15 cellular contexts compared by ENCODE assay signal in genomic region chr17:78995022-78995760, GRCh38. TPM values are rescaled to one million over a fixed set of nuclear protein-coding genes. Genes with fewer than 3 reads are reported as not detected.
DNase-seq lines count a peak whose midpoint lies in the region; ATAC-seq, FAIRE-seq and TF ChIP-seq lines count a peak whose summit lies in the region.
"Had no signal": no experiment of that assay in that cellular context is flagged by ENCODE, and none has a peak within 500 bp of the region (broad histone marks: within the 10 kb centered on the region; RNA-seq: fewer than 3 reads in every experiment).

No MANE protein-coding gene starts in this region.

- no peaks in the 10 kb centered on the region; the same call in 1 of the 2 replicates for H4K20me1 ChIP-seq in HepG2 (ENCODE audit: insufficient read depth, low read length)

- H2AFZ ChIP-seq in HepG2 (ENCODE audit: low read length), result no peak overlapping the region

- H3K9ac ChIP-seq in HepG2 (ENCODE audit: insufficient read depth, low read depth, low read length), result no peak overlapping the region

- H3K9me3 ChIP-seq in RWPE2 (ENCODE audit: severe bottlenecking), result no peaks in the 10 kb centered on the region
- no peaks in the 10 kb centered on the region for H3K9me3 ChIP-seq in HepG2 (ENCODE audit: low read length)
- no peaks in the 10 kb centered on the region for H3K9me3 ChIP-seq in stomach
- H3K9me3 ChIP-seq: right atrium auricular region had no signal

- no TSS peak for BruUV-seq in HepG2 (replicated peaks; lab: Mats Ljungman, UMichigan)

- CTCF ChIA-PET in HepG2 (lab: Yijun Ruan, JAX; ENCODE audit: low intra/inter-chr PET ratio, low total read pairs), result no interaction called here

- no peak for TF ChIP-seq RAD21 in HepG2 (CRISPR knock-in tag; IDR thresholded peaks at IDR 0.05)

- H3K27ac ChIP-seq in RWPE2 (ENCODE audit: poor library complexity, severe bottlenecking), result peak overlapping the region; percentile 19
- no peak overlapping the region for H3K27ac ChIP-seq in HepG2 (ENCODE audit: extremely low read length, insufficient read depth, low read length)
- H3K27ac ChIP-seq in stomach, result peak overlapping the region; percentile 76 to 89 (median 78)

- DNase-seq in D341Med (ENCODE audit: low spot score), result peak; percentile 51
- no peak for DNase-seq in RWPE2 (ENCODE audit: low spot score)
- DNase-seq in HepG2 (ENCODE audit: low spot score), result no peak
- DNase-seq in stomach, result peak; percentile 26
- no peak for DNase-seq in A172 (ENCODE audit: low spot score)
- DNase-seq in Kasumi-1 (lab: John Stamatoyannopoulos, UW), result no peak
- DNase-seq: activated CD4-positive, alpha-beta memory T cell treated with anti-CD3 and anti-CD28 coated beads for 36 hours; CD4-positive, alpha-beta T cell; KG1; natural killer cell; NCI-H1436 treated with DMSO at 0.1 percent for 48 hours; stimulated activated CD4-positive, alpha-beta T cell treated with anti-CD3 and anti-CD28 coated beads, Interleukin-4, amount 100 ng/mL, for 24 hours had no signal

- H3K36me3 ChIP-seq in RWPE2 (ENCODE audit: low read depth), result peaks cover 80% of the 10 kb centered on the region
- H3K36me3 ChIP-seq in HepG2 (replicated peaks in 1 of 2; ENCODE audit: control insufficient read depth in 1 of 2, insufficient read depth in 2 of 2, low read length in 2 of 2), result peaks cover 37 to 64% of the 10 kb centered on the region in 2 experiments
- H3K36me3 ChIP-seq in stomach, result peaks cover 52 to 100% (median 97%) of the 10 kb centered on the region in 4 donors

- H3K4me3 ChIP-seq in RWPE2 (ENCODE audit: severe bottlenecking), result no peak overlapping the region
- no peak overlapping the region for H3K4me3 ChIP-seq in HepG2 (replicated peaks in 1 of 3; ENCODE audit: insufficient read depth in 1 of 3, low read depth in 2 of 3, low read length in 3 of 3)
- H3K4me3 ChIP-seq in stomach, result no peak overlapping the region
- H3K4me3 ChIP-seq: right atrium auricular region had no signal

- TF ChIP-seq POLR2A in HepG2 (IDR thresholded peaks at IDR 0.05; ENCODE audit: insufficient read depth in 1 of 2, low read depth in 2 of 2, low read length in 2 of 2), result no peak
- no peak for TF ChIP-seq POLR2A in stomach (IDR thresholded peaks at IDR 0.05)

- peaks cover 3% of the 10 kb centered on the region for H3K79me2 ChIP-seq in HepG2 (ENCODE audit: insufficient read depth, low read length)

- TF ChIP-seq EP300 in HepG2 (IDR thresholded peaks at IDR 0.05; ENCODE audit: low read depth in 2 of 2, low read length in 2 of 2) (no peak), HepG2 (CRISPR knock-in tag; IDR thresholded peaks at IDR 0.05; ENCODE audit: borderline replicate concordance) (no peak), stomach (IDR thresholded peaks at IDR 0.05) (no peak)

- WGBS in HepG2 (ENCODE audit: low lambda C conversion rate), result 98% methylated on average over 34 of the region's 34 CpGs
- 52 to 83% (median 77%) methylated on average over 34 of the region's 34 CpGs for WGBS in stomach, 5 donors

- POLR2A ChIA-PET in HepG2 (lab: Yijun Ruan, JAX), result interaction anchor here (1.0 to 1.6 kb wide), 3 partner anchors 14 to 31 kb away, joined by 3 to 7 read pairs (median 3); partner anchors contain the start of gene CANT1

- peaks cover 19% of the 10 kb centered on the region for H3K4me1 ChIP-seq in RWPE2 (ENCODE audit: insufficient read depth, poor library complexity, severe bottlenecking)
- no peaks in the 10 kb centered on the region for H3K4me1 ChIP-seq in HepG2 (ENCODE audit: insufficient read depth, low read length)
- peaks cover 55 to 73% (median 67%) of the 10 kb centered on the region in 4 donors for H3K4me1 ChIP-seq in stomach

- intact Hi-C loops in HepG2 (cut with micrococcal nuclease; ENCODE audit: unreplicated experiment), result no loop called here
- intact Hi-C loops in stomach (cut with DNase I; ENCODE audit: low total_unique reads), result no loop called here

- no peak overlapping the region for H3K4me2 ChIP-seq in HepG2 (ENCODE audit: low read depth, low read length)

- TF ChIP-seq CTCF in RWPE2 (IDR thresholded peaks at IDR 0.05; ENCODE audit: poor library complexity, severe bottlenecking) (no peak), HepG2 (CRISPR knock-in tag; IDR thresholded peaks at IDR 0.05) (no peak), stomach (IDR thresholded peaks at IDR 0.05) (no peak)

- in situ Hi-C loops in HepG2 (cut with HindIII; ENCODE audit: extremely low pct_ligation_motif_present, low pct_unique_long_range_greater_than_20kb), result no loop called here

- no peak for FAIRE-seq in HepG2 (lab: Jason Lieb, UNC)
- FAIRE-seq: H54 had no signal

- ATAC-seq in RWPE2 (ENCODE audit: low read depth) (no peak), HepG2 (no peak), GM21367 (IDR thresholded peaks at IDR 0.05; ENCODE audit: unreplicated experiment) (no peak)

- H3K27me3 ChIP-seq in RWPE2 (ENCODE audit: insufficient read depth, poor library complexity, severe bottlenecking), result no peaks in the 10 kb centered on the region
- H3K27me3 ChIP-seq in HepG2 (ENCODE audit: control insufficient read depth in 1 of 2, insufficient read depth in 2 of 2, low read length in 2 of 2), result no peaks in the 10 kb centered on the region
- H3K27me3 ChIP-seq in stomach, result no peaks in the 10 kb centered on the region
- H3K27me3 ChIP-seq: right atrium auricular region had no signal

RNA-seq across cellular contexts. Expression of gene CANT1, which starts 14.4 kb away (rescaled TPM):
- total RNA-seq in HepG2 (2016; rRNA removed; fragmentation: Illumina TruSeq; extraction: Trizol) (24.9 and 34.1 TPM in 2 replicates), stomach (100 to 1,000 TPM in 1 of 5 donors, 10 to 100 TPM in 4; 31.2 to 151 (median 70.1) TPM)
- 4.7 and 7.2 TPM in 2 replicates for total RNA-seq in HepG2 (2016; cell fraction: cytosol; rRNA removed; fragmentation: Illumina TruSeq; extraction: Trizol; ENCODE audit: low read depth)
- 22.7 and 35.6 TPM in 2 replicates for total RNA-seq in HepG2 (2016; cell fraction: insoluble cytoplasmic fraction; rRNA removed; fragmentation: Illumina TruSeq; extraction: Trizol)
- 18.3 and 22.7 TPM in 2 replicates for total RNA-seq in HepG2 (2016; cell fraction: membrane; rRNA removed; fragmentation: Illumina TruSeq; extraction: Trizol)
- 34.4 and 36.1 TPM in 2 replicates for total RNA-seq in HepG2 (2016; cell fraction: nucleus; rRNA removed; fragmentation: Illumina TruSeq; extraction: Trizol)
- polyA plus RNA-seq in HepG2 (2011; rRNA removed) (42.1 and 42.6 TPM in 2 replicates), stomach (10 to 100 TPM; 16.6 to 20.9 (median 18.1) TPM)
- 32.0 and 42.2 TPM in 2 replicates for polyA plus RNA-seq in HepG2 (2011; cell fraction: cytosol; rRNA removed)
- 39.8 and 43.1 TPM in 2 replicates for polyA plus RNA-seq in HepG2 (2011; cell fraction: nucleus; rRNA removed)
- 25.0 and 32.7 TPM in 2 replicates for polyA plus RNA-seq in HepG2 (2012)
- 5.6 TPM in 2 replicates for polyA plus RNA-seq in HepG2 (2016; cell fraction: cytosol; fragmentation: Illumina TruSeq; extraction: Trizol; ENCODE audit: low read depth)
- polyA plus RNA-seq in HepG2 (2016; cell fraction: insoluble cytoplasmic fraction; fragmentation: Illumina TruSeq; extraction: Trizol; ENCODE audit: low read depth), result 23.0 and 24.4 TPM in 2 replicates
- 13.8 and 16.2 TPM in 2 replicates for polyA plus RNA-seq in HepG2 (2016; cell fraction: membrane; fragmentation: Illumina TruSeq; extraction: Trizol; ENCODE audit: low read depth)
- 44.9 and 45.4 TPM in 2 replicates for polyA plus RNA-seq in HepG2 (2016; cell fraction: nucleus; fragmentation: Illumina TruSeq; extraction: Trizol; ENCODE audit: insufficient read depth, low read depth)
- 46.8 and 73.3 TPM in 2 replicates for polyA minus RNA-seq in HepG2 (2011; rRNA and poly(A)+ RNA removed; ENCODE audit: low replicate concordance)
- 34.5 and 40.3 TPM in 2 replicates for polyA minus RNA-seq in HepG2 (2011; cell fraction: cytosol; rRNA and poly(A)+ RNA removed)
- 27.8 and 31.3 TPM in 2 replicates for polyA minus RNA-seq in HepG2 (2011; cell fraction: nucleus; rRNA and poly(A)+ RNA removed)
- total RNA-seq in A172 (2014; rRNA removed; shearing (Covaris generic)), result 81.4 and 90.1 TPM in 2 replicates

RNA-seq across cellular contexts. Expression of gene LGALS3BP, which starts 15.5 kb away (rescaled TPM):
- total RNA-seq in HepG2 (2016; rRNA removed; fragmentation: Illumina TruSeq; extraction: Trizol), result 116 and 332 TPM in 2 replicates
- total RNA-seq in HepG2 (2016; cell fraction: cytosol; rRNA removed; fragmentation: Illumina TruSeq; extraction: Trizol; ENCODE audit: low read depth), result 62.3 and 63.4 TPM in 2 replicates
- 116 and 342 TPM in 2 replicates for total RNA-seq in HepG2 (2016; cell fraction: insoluble cytoplasmic fraction; rRNA removed; fragmentation: Illumina TruSeq; extraction: Trizol)
- total RNA-seq in HepG2 (2016; cell fraction: membrane; rRNA removed; fragmentation: Illumina TruSeq; extraction: Trizol), result 57.6 and 60.1 TPM in 2 replicates
- total RNA-seq in HepG2 (2016; cell fraction: nucleus; rRNA removed; fragmentation: Illumina TruSeq; extraction: Trizol), result 311 and 384 TPM in 2 replicates
- polyA plus RNA-seq in HepG2 (2011; rRNA removed), result 137 and 185 TPM in 2 replicates
- polyA plus RNA-seq in HepG2 (2011; cell fraction: cytosol; rRNA removed), result 89.4 and 111 TPM in 2 replicates
- polyA plus RNA-seq in HepG2 (2011; cell fraction: nucleus; rRNA removed), result 667 and 704 TPM in 2 replicates
- 341 and 458 TPM in 2 replicates for polyA plus RNA-seq in HepG2 (2012)
- 36.8 and 37.2 TPM in 2 replicates for polyA plus RNA-seq in HepG2 (2016; cell fraction: cytosol; fragmentation: Illumina TruSeq; extraction: Trizol; ENCODE audit: low read depth)
- 103 and 140 TPM in 2 replicates for polyA plus RNA-seq in HepG2 (2016; cell fraction: insoluble cytoplasmic fraction; fragmentation: Illumina TruSeq; extraction: Trizol; ENCODE audit: low read depth)
- polyA plus RNA-seq in HepG2 (2016; cell fraction: membrane; fragmentation: Illumina TruSeq; extraction: Trizol; ENCODE audit: low read depth), result 41.5 and 48.5 TPM in 2 replicates
- polyA plus RNA-seq in HepG2 (2016; cell fraction: nucleus; fragmentation: Illumina TruSeq; extraction: Trizol; ENCODE audit: insufficient read depth, low read depth), result 669 and 711 TPM in 2 replicates
- 165 and 565 TPM in 2 replicates for polyA minus RNA-seq in HepG2 (2011; rRNA and poly(A)+ RNA removed; ENCODE audit: low replicate concordance)
- 316 and 377 TPM in 2 replicates for polyA minus RNA-seq in HepG2 (2011; cell fraction: cytosol; rRNA and poly(A)+ RNA removed)
- polyA minus RNA-seq in HepG2 (2011; cell fraction: nucleus; rRNA and poly(A)+ RNA removed), result 112 and 148 TPM in 2 replicates
- 100 to 1,000 TPM in 4 of 5 donors, 10 to 100 TPM in 1; 94.5 to 625 (median 434) TPM for total RNA-seq in stomach
- 100 to 1,000 TPM in 2 of 3 donors, 10 to 100 TPM in 1; 63.4 to 212 (median 172) TPM for polyA plus RNA-seq in stomach
- 352 and 514 TPM in 2 replicates for total RNA-seq in A172 (2014; rRNA removed; shearing (Covaris generic))

RNA-seq across cellular contexts. Expression of gene C1QTNF1, which starts 28.8 kb away (rescaled TPM):
- total RNA-seq in HepG2 (2016; rRNA removed; fragmentation: Illumina TruSeq; extraction: Trizol) (0.18 and 0.36 TPM in 2 replicates), stomach (10 to 100 TPM in 3 of 5 donors, 1 to 10 TPM in 2; 6.4 to 20.3 (median 10.1) TPM)
- 0.30 TPM in 1 of 2 replicates, not detected in the other for total RNA-seq in HepG2 (2016; cell fraction: cytosol; rRNA removed; fragmentation: Illumina TruSeq; extraction: Trizol; ENCODE audit: low read depth)
- total RNA-seq in HepG2 (2016; cell fraction: insoluble cytoplasmic fraction; rRNA removed; fragmentation: Illumina TruSeq; extraction: Trizol), result 0.10 and 0.58 TPM in 2 replicates
- total RNA-seq in HepG2 (2016; cell fraction: membrane; rRNA removed; fragmentation: Illumina TruSeq; extraction: Trizol), result 0.06 and 0.31 TPM in 2 replicates
- total RNA-seq in HepG2 (2016; cell fraction: nucleus; rRNA removed; fragmentation: Illumina TruSeq; extraction: Trizol), result 0.56 and 0.90 TPM in 2 replicates
- polyA plus RNA-seq in HepG2 (2011; rRNA removed) (0.86 and 2.1 TPM in 2 replicates), stomach (10 to 100 TPM in 2 of 3 donors, 1 to 10 TPM in 1; 2.9 to 18.2 (median 15.3) TPM)
- 0.94 and 1.2 TPM in 2 replicates for polyA plus RNA-seq in HepG2 (2011; cell fraction: cytosol; rRNA removed)
- 1.4 TPM in 2 replicates for polyA plus RNA-seq in HepG2 (2011; cell fraction: nucleus; rRNA removed)
- polyA plus RNA-seq in HepG2 (2012), result 1.0 and 1.5 TPM in 2 replicates
- polyA plus RNA-seq in HepG2 (2016; cell fraction: cytosol; fragmentation: Illumina TruSeq; extraction: Trizol; ENCODE audit: low read depth), result 0.08 TPM in 1 of 2 replicates, not detected in the other
- 0.12 and 0.25 TPM in 2 replicates for polyA plus RNA-seq in HepG2 (2016; cell fraction: insoluble cytoplasmic fraction; fragmentation: Illumina TruSeq; extraction: Trizol; ENCODE audit: low read depth)
- 0.09 and 0.17 TPM in 2 replicates for polyA plus RNA-seq in HepG2 (2016; cell fraction: membrane; fragmentation: Illumina TruSeq; extraction: Trizol; ENCODE audit: low read depth)
- polyA plus RNA-seq in HepG2 (2016; cell fraction: nucleus; fragmentation: Illumina TruSeq; extraction: Trizol; ENCODE audit: insufficient read depth, low read depth), result 0.45 and 0.55 TPM in 2 replicates
- polyA minus RNA-seq in HepG2 (2011; rRNA and poly(A)+ RNA removed; ENCODE audit: low replicate concordance), result 2.2 TPM in 1 of 2 replicates, not detected in the other
- polyA minus RNA-seq in HepG2 (2011; cell fraction: cytosol; rRNA and poly(A)+ RNA removed), result 0.59 and 0.70 TPM in 2 replicates
- polyA minus RNA-seq in HepG2 (2011; cell fraction: nucleus; rRNA and poly(A)+ RNA removed), result 1.6 and 2.2 TPM in 2 replicates
- 6.5 and 11.8 TPM in 2 replicates for total RNA-seq in A172 (2014; rRNA removed; shearing (Covaris generic))
- total RNA-seq: CD4-positive, alpha-beta T cell had no signal

Comparison
In these comparisons a context has a peak if more than half of its experiments do, and no peak if none do; other contexts are left out.
1. DNase-seq: peak in D341Med (single experiment) and stomach (single experiment); none in RWPE2 (single experiment), HepG2 (single experiment), A172 (single experiment) and Kasumi-1 (0 of 2).